ENCODE assay signal across 8 cellular contexts in genomic region chr10:15433850-15434537, GRCh38.
DNase-seq lines count a peak whose midpoint lies in the region; ATAC-seq, FAIRE-seq and TF ChIP-seq lines count a peak whose summit lies in the region.

No MANE protein-coding gene starts in this region.

- no peak for ATAC-seq in HG02610 (IDR thresholded peaks at IDR 0.05; ENCODE audit: unreplicated experiment)

- H3K36me3 ChIP-seq in iPS-20b (ENCODE audit: insufficient read depth, low read depth, low read length): no peaks in the 10 kb centered on the region
- H3K36me3 ChIP-seq in skeletal muscle tissue (ENCODE audit: control insufficient read depth in 3 of 3, insufficient read depth in 3 of 3, low read length in 3 of 3): no peaks in the 10 kb centered on the region

- TF ChIP-seq POLR2A in GM12891 (IDR thresholded peaks at IDR 0.05; ENCODE audit: low read depth, low read length): no peak

- CTCF ChIA-PET in AG04449 (lab: Yijun Ruan, JAX): interaction anchor here (0.6 to 10.3 kb wide), 29 partner anchors 11 to 1380 kb away, joined by 3 to 569 read pairs (median 4); partner anchors contain the start of gene ITGA8

- peak; percentile 61 for TF ChIP-seq RAD21 in Ishikawa (IDR thresholded peaks at IDR 0.05; ENCODE audit: low read depth)

- H3K27me3 ChIP-seq in iPS-20b (ENCODE audit: insufficient read depth, low read length) (peaks cover 5% of the 10 kb centered on the region; the same call in 1 of the 2 replicates), skeletal muscle tissue (ENCODE audit: control insufficient read depth in 3 of 3, insufficient read depth in 3 of 3, low read length in 3 of 3) (no peaks in the 10 kb centered on the region)

- FAIRE-seq in GM12891 (lab: Jason Lieb, UNC) (no peak), RCC 7860 (lab: Jason Lieb, UNC) (peak; percentile 61)

- H3K9me3 ChIP-seq in iPS-20b (ENCODE audit: insufficient read depth, low read depth, low read length) (no peaks in the 10 kb centered on the region), skeletal muscle tissue (ENCODE audit: control insufficient read depth in 3 of 3, low read length in 3 of 3) (no peaks in the 10 kb centered on the region)

- H3K27ac ChIP-seq in iPS-20b (ENCODE audit: low read length): no peak overlapping the region
- H3K27ac ChIP-seq in skeletal muscle tissue (ENCODE audit: low read depth, low read length): no peak overlapping the region

- H3K4me1 ChIP-seq in iPS-20b (ENCODE audit: insufficient read depth, low read length): no peaks in the 10 kb centered on the region
- no peaks in the 10 kb centered on the region for H3K4me1 ChIP-seq in skeletal muscle tissue (ENCODE audit: control insufficient read depth in 3 of 3, insufficient read depth in 3 of 3, low read length in 3 of 3)

- no peak for DNase-seq in AG04449 (ENCODE audit: low read depth, low spot score)
- DNase-seq in GM12891 (ENCODE audit: insufficient read length, low spot score): peak; percentile 32
- peak; percentile 36 for DNase-seq in RCC 7860 (ENCODE audit: low spot score)
- peak; percentile 42 to 78 for DNase-seq in T47D (ENCODE audit: low read depth in 1 of 2, low spot score in 1 of 2)

- TF ChIP-seq CTCF in AG04449 (IDR thresholded peaks at IDR 0.05; ENCODE audit: insufficient read depth, low read length, missing control alignments): peak; percentile 36

- H3K9ac ChIP-seq in iPS-20b (ENCODE audit: low read depth, low read length) (no peak overlapping the region), skeletal muscle tissue (ENCODE audit: low read depth in 1 of 3, low read length in 3 of 3) (no peak overlapping the region)

- in situ Hi-C loops in T47D (cut with HindIII; ENCODE audit: low pct_unique_long_range_greater_than_20kb, low sequenced_read_pairs): no loop called here

- TF ChIP-seq EP300 in Ishikawa (IDR thresholded peaks at IDR 0.05; ENCODE audit: borderline replicate concordance): no peak

- H3K4me3 ChIP-seq in AG04449 (ENCODE audit: low read depth, low read length) (peak overlapping the region; percentile 56), iPS-20b (ENCODE audit: low read length) (peak overlapping the region; percentile 51), skeletal muscle tissue (ENCODE audit: low read length in 3 of 3) (peak overlapping the region; percentile 59 to 63 (median 60))

- POLR2A ChIA-PET in AG04449 (lab: Yijun Ruan, JAX): no interaction called here

TF ChIP-seq in GM12891, 5 proteins besides CTCF, POLR2A, EP300 and RAD21:
- TF ChIP-seq POLR2AphosphoS5 (IDR thresholded peaks at IDR 0.05; ENCODE audit: low read depth, low read length) (no peak), PAX5 (IDR thresholded peaks at IDR 0.05; ENCODE audit: insufficient read depth, low read length, severe bottlenecking) (no peak), SPI1 (IDR thresholded peaks at IDR 0.05; ENCODE audit: low read depth, low read length) (no peak), TAF1 (IDR thresholded peaks at IDR 0.05; ENCODE audit: low read depth, low read length) (no peak), POU2F2 (IDR thresholded peaks at IDR 0.05; ENCODE audit: low read depth, low read length) (no peak)
TF ChIP-seq in GM12891: peak in this region for 0.

TF ChIP-seq in Ishikawa, 13 proteins besides CTCF, POLR2A, EP300 and RAD21:
- no peak for TF ChIP-seq REST (IDR thresholded peaks at IDR 0.05; ENCODE audit: low read depth)
- no peak for TF ChIP-seq ZBTB7A (IDR thresholded peaks at IDR 0.05; ENCODE audit: low read depth)
TF ChIP-seq in Ishikawa: peak in this region for 0.
